1 cellular context compared by ENCODE assay signal in the genomic region with DNA sequence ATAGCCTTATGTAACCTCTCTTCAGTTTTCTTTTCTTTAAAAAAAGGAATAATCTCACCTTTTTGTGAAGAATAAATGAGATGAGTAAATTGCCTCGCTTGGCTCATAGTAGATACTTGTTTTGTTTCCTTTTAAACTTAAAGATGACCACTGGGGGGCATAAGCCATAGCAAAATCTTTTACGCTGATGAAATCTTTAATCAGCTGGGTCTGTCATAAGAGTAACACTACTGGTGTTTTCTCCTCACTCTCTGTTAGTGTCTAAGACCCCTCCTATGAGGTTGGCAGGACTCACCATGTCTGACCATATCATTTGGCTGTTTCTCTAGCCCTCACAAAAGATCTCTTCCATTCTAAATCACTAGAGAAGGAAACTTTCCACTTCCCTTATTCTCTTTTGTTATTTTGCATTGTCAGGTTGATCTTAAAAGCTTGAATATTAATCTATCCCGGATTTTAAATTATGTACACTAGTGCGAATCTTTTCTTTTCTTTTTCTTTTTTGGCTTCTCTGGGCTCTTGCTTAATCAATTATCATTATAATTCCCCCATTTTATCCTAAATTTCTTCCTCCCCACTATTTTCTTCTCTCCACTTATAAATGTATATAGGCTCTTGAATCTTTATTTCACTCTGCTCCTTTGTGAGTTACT.
A peak's percentile ranks its signal among the peaks of the same experiment; 100 is the strongest.
TF ChIP-seq lines count a peak whose summit lies in the region.

No MANE protein-coding gene starts in this region.

TF ChIP-seq in K562, 482 proteins besides CTCF, POLR2A, EP300 and RAD21 (continued from another document and continues in another):
- TF ChIP-seq, protein P1, sequence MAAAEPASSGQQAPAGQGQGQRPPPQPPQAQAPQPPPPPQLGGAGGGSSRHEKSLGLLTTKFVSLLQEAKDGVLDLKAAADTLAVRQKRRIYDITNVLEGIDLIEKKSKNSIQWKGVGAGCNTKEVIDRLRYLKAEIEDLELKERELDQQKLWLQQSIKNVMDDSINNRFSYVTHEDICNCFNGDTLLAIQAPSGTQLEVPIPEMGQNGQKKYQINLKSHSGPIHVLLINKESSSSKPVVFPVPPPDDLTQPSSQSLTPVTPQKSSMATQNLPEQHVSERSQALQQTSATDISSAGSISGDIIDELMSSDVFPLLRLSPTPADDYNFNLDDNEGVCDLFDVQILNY (CRISPR knock-in tag; IDR thresholded peaks at IDR 0.05), result no peak
- TF ChIP-seq SIN3A (IDR thresholded peaks at IDR 0.05; ENCODE audit: borderline replicate concordance in 2 of 2, control insufficient read depth in 1 of 2, low read depth in 2 of 2, low read length in 2 of 2), result no peak
- TF ChIP-seq SRSF1 (IDR thresholded peaks at IDR 0.05; ENCODE audit: low read depth, low read length), result no peak
- TF ChIP-seq FOXK2 (conservative IDR thresholded peaks at IDR 0.05 in 1 of 2, IDR thresholded peaks at IDR 0.05 in 1 of 2; ENCODE audit: low read depth in 2 of 2), result peak; percentile 7 to 62; a peak in 2 of 4 replicates
- TF ChIP-seq MCM3 (IDR thresholded peaks at IDR 0.05), result no peak
- TF ChIP-seq, protein P2, sequence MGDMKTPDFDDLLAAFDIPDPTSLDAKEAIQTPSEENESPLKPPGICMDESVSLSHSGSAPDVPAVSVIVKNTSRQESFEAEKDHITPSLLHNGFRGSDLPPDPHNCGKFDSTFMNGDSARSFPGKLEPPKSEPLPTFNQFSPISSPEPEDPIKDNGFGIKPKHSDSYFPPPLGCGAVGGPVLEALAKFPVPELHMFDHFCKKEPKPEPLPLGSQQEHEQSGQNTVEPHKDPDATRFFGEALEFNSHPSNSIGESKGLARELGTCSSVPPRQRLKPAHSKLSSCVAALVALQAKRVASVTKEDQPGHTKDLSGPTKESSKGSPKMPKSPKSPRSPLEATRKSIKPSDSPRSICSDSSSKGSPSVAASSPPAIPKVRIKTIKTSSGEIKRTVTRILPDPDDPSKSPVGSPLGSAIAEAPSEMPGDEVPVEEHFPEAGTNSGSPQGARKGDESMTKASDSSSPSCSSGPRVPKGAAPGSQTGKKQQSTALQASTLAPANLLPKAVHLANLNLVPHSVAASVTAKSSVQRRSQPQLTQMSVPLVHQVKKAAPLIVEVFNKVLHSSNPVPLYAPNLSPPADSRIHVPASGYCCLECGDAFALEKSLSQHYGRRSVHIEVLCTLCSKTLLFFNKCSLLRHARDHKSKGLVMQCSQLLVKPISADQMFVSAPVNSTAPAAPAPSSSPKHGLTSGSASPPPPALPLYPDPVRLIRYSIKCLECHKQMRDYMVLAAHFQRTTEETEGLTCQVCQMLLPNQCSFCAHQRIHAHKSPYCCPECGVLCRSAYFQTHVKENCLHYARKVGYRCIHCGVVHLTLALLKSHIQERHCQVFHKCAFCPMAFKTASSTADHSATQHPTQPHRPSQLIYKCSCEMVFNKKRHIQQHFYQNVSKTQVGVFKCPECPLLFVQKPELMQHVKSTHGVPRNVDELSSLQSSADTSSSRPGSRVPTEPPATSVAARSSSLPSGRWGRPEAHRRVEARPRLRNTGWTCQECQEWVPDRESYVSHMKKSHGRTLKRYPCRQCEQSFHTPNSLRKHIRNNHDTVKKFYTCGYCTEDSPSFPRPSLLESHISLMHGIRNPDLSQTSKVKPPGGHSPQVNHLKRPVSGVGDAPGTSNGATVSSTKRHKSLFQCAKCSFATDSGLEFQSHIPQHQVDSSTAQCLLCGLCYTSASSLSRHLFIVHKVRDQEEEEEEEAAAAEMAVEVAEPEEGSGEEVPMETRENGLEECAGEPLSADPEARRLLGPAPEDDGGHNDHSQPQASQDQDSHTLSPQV (IDR thresholded peaks at IDR 0.05), result peak; percentile 75
- TF ChIP-seq BDP1 (IDR thresholded peaks at IDR 0.05; ENCODE audit: insufficient read depth, insufficient read length), result no peak
- peak in 1 of 2 experiments; percentile 57; a peak in 1 of 4 replicates for TF ChIP-seq TEAD1 (CRISPR knock-in tag; IDR thresholded peaks at IDR 0.05)
- TF ChIP-seq, protein P3, sequence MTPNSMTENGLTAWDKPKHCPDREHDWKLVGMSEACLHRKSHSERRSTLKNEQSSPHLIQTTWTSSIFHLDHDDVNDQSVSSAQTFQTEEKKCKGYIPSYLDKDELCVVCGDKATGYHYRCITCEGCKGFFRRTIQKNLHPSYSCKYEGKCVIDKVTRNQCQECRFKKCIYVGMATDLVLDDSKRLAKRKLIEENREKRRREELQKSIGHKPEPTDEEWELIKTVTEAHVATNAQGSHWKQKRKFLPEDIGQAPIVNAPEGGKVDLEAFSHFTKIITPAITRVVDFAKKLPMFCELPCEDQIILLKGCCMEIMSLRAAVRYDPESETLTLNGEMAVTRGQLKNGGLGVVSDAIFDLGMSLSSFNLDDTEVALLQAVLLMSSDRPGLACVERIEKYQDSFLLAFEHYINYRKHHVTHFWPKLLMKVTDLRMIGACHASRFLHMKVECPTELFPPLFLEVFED (CRISPR knock-in tag; conservative IDR thresholded peaks at IDR 0.05), result no peak
- TF ChIP-seq TAL1 (IDR thresholded peaks at IDR 0.05), result no peak
- TF ChIP-seq HDAC2 (IDR thresholded peaks at IDR 0.05), result peak; percentile 49; the same call in 1 of the 2 replicates
- TF ChIP-seq SMARCA5 (IDR thresholded peaks at IDR 0.05), result 0 out of 2 replicates have a peak, but pooled peaks have one; percentile 62
- no peak for TF ChIP-seq CHD4 (IDR thresholded peaks at IDR 0.05; ENCODE audit: insufficient read depth, insufficient replicate concordance, low read depth, low read length, poor library complexity, severe bottlenecking)
- TF ChIP-seq GATA2 (CRISPR knock-in tag; IDR thresholded peaks at IDR 0.05), result peak; percentile 25; the same call in 1 of the 2 replicates
- TF ChIP-seq SETDB1 (IDR thresholded peaks at IDR 0.05; ENCODE audit: low read length), result no peak
- TF ChIP-seq NUFIP1 (IDR thresholded peaks at IDR 0.05; ENCODE audit: partially characterized antibody), result no peak
- TF ChIP-seq DPF2 (IDR thresholded peaks at IDR 0.05), result peak; percentile 52; the same call in 1 of the 2 replicates
- peak; percentile 53; the same call in 1 of the 2 replicates for TF ChIP-seq CEBPG (CRISPR knock-in tag; IDR thresholded peaks at IDR 0.05)
- peak; percentile 75 to 85 for TF ChIP-seq CEBPG (tag; conservative IDR thresholded peaks at IDR 0.05 in 1 of 2, IDR thresholded peaks at IDR 0.05 in 1 of 2)
- peak; percentile 41; the same call in 1 of the 2 replicates for TF ChIP-seq GMEB1 (CRISPR knock-in tag; IDR thresholded peaks at IDR 0.05)
- TF ChIP-seq, protein P4, sequence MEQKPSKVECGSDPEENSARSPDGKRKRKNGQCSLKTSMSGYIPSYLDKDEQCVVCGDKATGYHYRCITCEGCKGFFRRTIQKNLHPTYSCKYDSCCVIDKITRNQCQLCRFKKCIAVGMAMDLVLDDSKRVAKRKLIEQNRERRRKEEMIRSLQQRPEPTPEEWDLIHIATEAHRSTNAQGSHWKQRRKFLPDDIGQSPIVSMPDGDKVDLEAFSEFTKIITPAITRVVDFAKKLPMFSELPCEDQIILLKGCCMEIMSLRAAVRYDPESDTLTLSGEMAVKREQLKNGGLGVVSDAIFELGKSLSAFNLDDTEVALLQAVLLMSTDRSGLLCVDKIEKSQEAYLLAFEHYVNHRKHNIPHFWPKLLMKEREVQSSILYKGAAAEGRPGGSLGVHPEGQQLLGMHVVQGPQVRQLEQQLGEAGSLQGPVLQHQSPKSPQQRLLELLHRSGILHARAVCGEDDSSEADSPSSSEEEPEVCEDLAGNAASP (IDR thresholded peaks at IDR 0.05), result no peak
- 0 out of 2 replicates have a peak, but pooled peaks have one; percentile 18 for TF ChIP-seq GTF2E2 (tag; IDR thresholded peaks at IDR 0.05)
- no peak for TF ChIP-seq ZNF121 (CRISPR knock-in tag; conservative IDR thresholded peaks at IDR 0.05)
- TF ChIP-seq, protein P5, sequence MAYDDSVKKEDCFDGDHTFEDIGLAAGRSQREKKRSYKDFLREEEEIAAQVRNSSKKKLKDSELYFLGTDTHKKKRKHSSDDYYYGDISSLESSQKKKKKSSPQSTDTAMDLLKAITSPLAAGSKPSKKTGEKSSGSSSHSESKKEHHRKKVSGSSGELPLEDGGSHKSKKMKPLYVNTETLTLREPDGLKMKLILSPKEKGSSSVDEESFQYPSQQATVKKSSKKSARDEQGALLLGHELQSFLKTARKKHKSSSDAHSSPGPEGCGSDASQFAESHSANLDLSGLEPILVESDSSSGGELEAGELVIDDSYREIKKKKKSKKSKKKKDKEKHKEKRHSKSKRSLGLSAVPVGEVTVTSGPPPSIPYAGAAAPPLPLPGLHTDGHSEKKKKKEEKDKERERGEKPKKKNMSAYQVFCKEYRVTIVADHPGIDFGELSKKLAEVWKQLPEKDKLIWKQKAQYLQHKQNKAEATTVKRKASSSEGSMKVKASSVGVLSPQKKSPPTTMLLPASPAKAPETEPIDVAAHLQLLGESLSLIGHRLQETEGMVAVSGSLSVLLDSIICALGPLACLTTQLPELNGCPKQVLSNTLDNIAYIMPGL (CRISPR knock-in tag; IDR thresholded peaks at IDR 0.05), result no peak
- no peak for TF ChIP-seq DDX20 (tag; IDR thresholded peaks at IDR 0.05; ENCODE audit: low read depth)
- peak; percentile 51 for TF ChIP-seq POLR2H (tag; IDR thresholded peaks at IDR 0.05; ENCODE audit: low read depth)
- peak; percentile 91 for TF ChIP-seq ATF3 (IDR thresholded peaks at IDR 0.05)
- no peak for TF ChIP-seq ATF3 (CRISPR knock-in tag; conservative IDR thresholded peaks at IDR 0.05)
- no peak for TF ChIP-seq SMARCB1 (IDR thresholded peaks at IDR 0.05; ENCODE audit: insufficient read length, low read depth)
- TF ChIP-seq C11orf30 (IDR thresholded peaks at IDR 0.05; ENCODE audit: low read depth), result peak; percentile 76; the same call in 1 of the 2 replicates
- TF ChIP-seq MLLT1 (IDR thresholded peaks at IDR 0.05), result no peak
- peak; percentile 83 for TF ChIP-seq ZNF316 (IDR thresholded peaks at IDR 0.05)
- peak; percentile 68; the same call in 1 of the 2 replicates for TF ChIP-seq JUND (IDR thresholded peaks at IDR 0.05; ENCODE audit: borderline replicate concordance, low read depth, low read length)
- peak; percentile 44; the same call in 1 of the 3 replicates for TF ChIP-seq JUND (tag; IDR thresholded peaks at IDR 0.05; ENCODE audit: borderline replicate concordance, low read depth, low read length)
- no peak for TF ChIP-seq TBP (optimal IDR thresholded peaks at IDR 0.05; ENCODE audit: low read depth, low read length)
- TF ChIP-seq ZNF696 (CRISPR knock-in tag; conservative IDR thresholded peaks at IDR 0.05), result 0 out of 2 replicates have a peak, but pooled peaks have one; percentile 29
- peak; percentile 37 for TF ChIP-seq ASH1L (IDR thresholded peaks at IDR 0.05; ENCODE audit: borderline replicate concordance, low read depth, partially characterized antibody)
- TF ChIP-seq ZEB2 (IDR thresholded peaks at IDR 0.05), result 0 out of 2 replicates have a peak, but pooled peaks have one; percentile 20
- peak; percentile 36 for TF ChIP-seq DMBX1 (CRISPR knock-in tag; IDR thresholded peaks at IDR 0.05; ENCODE audit: borderline replicate concordance)
- TF ChIP-seq MTF1 (CRISPR knock-in tag; IDR thresholded peaks at IDR 0.05; ENCODE audit: borderline replicate concordance), result no peak
- TF ChIP-seq, protein P6, sequence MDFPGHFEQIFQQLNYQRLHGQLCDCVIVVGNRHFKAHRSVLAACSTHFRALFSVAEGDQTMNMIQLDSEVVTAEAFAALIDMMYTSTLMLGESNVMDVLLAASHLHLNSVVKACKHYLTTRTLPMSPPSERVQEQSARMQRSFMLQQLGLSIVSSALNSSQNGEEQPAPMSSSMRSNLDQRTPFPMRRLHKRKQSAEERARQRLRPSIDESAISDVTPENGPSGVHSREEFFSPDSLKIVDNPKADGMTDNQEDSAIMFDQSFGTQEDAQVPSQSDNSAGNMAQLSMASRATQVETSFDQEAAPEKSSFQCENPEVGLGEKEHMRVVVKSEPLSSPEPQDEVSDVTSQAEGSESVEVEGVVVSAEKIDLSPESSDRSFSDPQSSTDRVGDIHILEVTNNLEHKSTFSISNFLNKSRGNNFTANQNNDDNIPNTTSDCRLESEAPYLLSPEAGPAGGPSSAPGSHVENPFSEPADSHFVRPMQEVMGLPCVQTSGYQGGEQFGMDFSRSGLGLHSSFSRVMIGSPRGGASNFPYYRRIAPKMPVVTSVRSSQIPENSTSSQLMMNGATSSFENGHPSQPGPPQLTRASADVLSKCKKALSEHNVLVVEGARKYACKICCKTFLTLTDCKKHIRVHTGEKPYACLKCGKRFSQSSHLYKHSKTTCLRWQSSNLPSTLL (IDR thresholded peaks at IDR 0.05), result no peak
- TF ChIP-seq, protein P7, sequence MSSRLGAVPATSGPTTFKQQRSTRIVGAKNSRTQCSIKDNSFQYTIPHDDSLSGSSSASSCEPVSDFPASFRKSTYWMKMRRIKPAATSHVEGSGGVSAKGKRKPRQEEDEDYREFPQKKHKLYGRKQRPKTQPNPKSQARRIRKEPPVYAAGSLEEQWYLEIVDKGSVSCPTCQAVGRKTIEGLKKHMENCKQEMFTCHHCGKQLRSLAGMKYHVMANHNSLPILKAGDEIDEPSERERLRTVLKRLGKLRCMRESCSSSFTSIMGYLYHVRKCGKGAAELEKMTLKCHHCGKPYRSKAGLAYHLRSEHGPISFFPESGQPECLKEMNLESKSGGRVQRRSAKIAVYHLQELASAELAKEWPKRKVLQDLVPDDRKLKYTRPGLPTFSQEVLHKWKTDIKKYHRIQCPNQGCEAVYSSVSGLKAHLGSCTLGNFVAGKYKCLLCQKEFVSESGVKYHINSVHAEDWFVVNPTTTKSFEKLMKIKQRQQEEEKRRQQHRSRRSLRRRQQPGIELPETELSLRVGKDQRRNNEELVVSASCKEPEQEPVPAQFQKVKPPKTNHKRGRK (tag; IDR thresholded peaks at IDR 0.05), result peak; percentile 79
- TF ChIP-seq ZNF445 (CRISPR knock-in tag; IDR thresholded peaks at IDR 0.05; ENCODE audit: low read depth), result 0 out of 2 replicates have a peak, but pooled peaks have one; percentile 48
